10 cellular contexts compared by ENCODE assay signal in genomic region chr2:127649100-127649611, GRCh38. TPM values are rescaled to one million over a fixed set of nuclear protein-coding genes. Genes with fewer than 3 reads are reported as not detected.
DNase-seq lines count a peak whose midpoint lies in the region; ATAC-seq and TF ChIP-seq lines count a peak whose summit lies in the region.
"Had no signal": no experiment of that assay in that cellular context is flagged by ENCODE, and none has a peak within 500 bp of the region (broad histone marks: within the 10 kb centered on the region; RNA-seq: fewer than 3 reads in every experiment).

No MANE protein-coding gene starts in this region.

- DNase-seq in GM23338 (ENCODE audit: low spot score) (no peak), NCI-H69 (lab: John Stamatoyannopoulos, UW) (peak; percentile 58), foreskin keratinocyte (no peak)
- no peak for DNase-seq in activated CD8-positive, alpha-beta memory T cell treated with anti-CD3 and anti-CD28 coated beads, Interleukin-2, amount 50 U/mL, for 4 hours

- H3K4me2 ChIP-seq in GM23338 (no peak overlapping the region), skeletal muscle satellite cell (ENCODE audit: low read length) (no peak overlapping the region)

- H3K4me3 ChIP-seq in GM23338 (no peak overlapping the region), skeletal muscle satellite cell (ENCODE audit: low read length) (no peak overlapping the region)
- H3K4me3 ChIP-seq: pancreas had no signal

- H3K36me3 Mint-ChIP-seq in GM23338 (ENCODE audit: low read depth) = no peaks in the 10 kb centered on the region; the same call in 2 of the 3 replicates

- no peaks in the 10 kb centered on the region for H3K27me3 ChIP-seq in GM23338 (ENCODE audit: insufficient read depth)
- no peaks in the 10 kb centered on the region for H3K27me3 ChIP-seq in foreskin keratinocyte
- no peaks in the 10 kb centered on the region for H3K27me3 ChIP-seq in skeletal muscle satellite cell (ENCODE audit: control insufficient read depth, insufficient read depth, low read length)
- H3K27me3 ChIP-seq: pancreas had no signal

- no peak overlapping the region for H3K4me3 Mint-ChIP-seq in GM23338

- H3K4me1 ChIP-seq in GM23338 (ENCODE audit: insufficient read depth) = no peaks in the 10 kb centered on the region
- H3K4me1 ChIP-seq in foreskin keratinocyte = no peaks in the 10 kb centered on the region
- peaks cover 23% of the 10 kb centered on the region for H3K4me1 ChIP-seq in skeletal muscle satellite cell (ENCODE audit: control insufficient read depth, insufficient read depth, low read length)

- H3K36me3 ChIP-seq in GM23338 (ENCODE audit: insufficient read depth) = no peaks in the 10 kb centered on the region
- H3K36me3 ChIP-seq in skeletal muscle satellite cell (ENCODE audit: insufficient read depth, low read length) = no peaks in the 10 kb centered on the region
- H3K36me3 ChIP-seq: pancreas had no signal

- H4K20me1 ChIP-seq in GM23338 (replicated peaks; ENCODE audit: insufficient read depth) = no peaks in the 10 kb centered on the region

- H3K27me3 Mint-ChIP-seq in GM23338 (ENCODE audit: insufficient read depth, low read depth, poor library complexity) = peaks cover 21% of the 10 kb centered on the region

- 0 out of 2 replicates have a peak overlapping the region, but pooled peaks have one; percentile 78 for H2AFZ ChIP-seq in GM23338

- no peaks in the 10 kb centered on the region for H3K79me2 ChIP-seq in GM23338 (replicated peaks; ENCODE audit: insufficient read depth)

- peaks cover 9% of the 10 kb centered on the region for H3K4me1 Mint-ChIP-seq in GM23338

- no peaks in the 10 kb centered on the region for H3K9me2 ChIP-seq in GM23338 (ENCODE audit: insufficient read depth)

- no peak for TF ChIP-seq CTCF in GM23338 (conservative IDR thresholded peaks at IDR 0.05; ENCODE audit: low read depth in 2 of 2)
- TF ChIP-seq CTCF in foreskin keratinocyte (conservative IDR thresholded peaks at IDR 0.05) = no peak

- no peak overlapping the region for H3K27ac Mint-ChIP-seq in GM23338

- peak overlapping the region; percentile 4 for H3K9ac ChIP-seq in skeletal muscle satellite cell (ENCODE audit: low read depth, low read length)

- no peaks in the 10 kb centered on the region for H3K9me3 ChIP-seq in skeletal muscle satellite cell (replicated peaks; ENCODE audit: low read length)
- H3K9me3 ChIP-seq: pancreas had no signal

- ATAC-seq in GM23338 (peak; percentile 9), foreskin keratinocyte (peak; percentile 9), HG03280 (IDR thresholded peaks at IDR 0.05; ENCODE audit: unreplicated experiment) (no peak), GM21737 (IDR thresholded peaks at IDR 0.05; ENCODE audit: unreplicated experiment) (no peak), GM18858 (IDR thresholded peaks at IDR 0.05; ENCODE audit: unreplicated experiment) (no peak)

- H3K27ac ChIP-seq in GM23338 (ENCODE audit: low read depth) = no peak overlapping the region
- no peak overlapping the region for H3K27ac ChIP-seq in foreskin keratinocyte
- H3K27ac ChIP-seq: pancreas had no signal

- no peaks in the 10 kb centered on the region for H3K9me3 Mint-ChIP-seq in GM23338

- H3F3A ChIP-seq in GM23338 (replicated peaks; ENCODE audit: low read depth) = no peaks in the 10 kb centered on the region

TF ChIP-seq in GM23338, 12 proteins besides CTCF, POLR2A, EP300 and RAD21 (continues in another document):
- TF ChIP-seq ZNF331 (CRISPR knock-in tag; IDR thresholded peaks at IDR 0.05; ENCODE audit: low read depth) (no peak), ZNF114 (CRISPR knock-in tag; IDR thresholded peaks at IDR 0.05) (no peak), JUNB (IDR thresholded peaks at IDR 0.05; ENCODE audit: unreplicated experiment) (no peak), ZNF462 (CRISPR knock-in tag; IDR thresholded peaks at IDR 0.05) (no peak), STAT1 (IDR thresholded peaks at IDR 0.05; ENCODE audit: unreplicated experiment) (no peak), NANOG (IDR thresholded peaks at IDR 0.05; ENCODE audit: borderline replicate concordance) (no peak)

RNA-seq across cellular contexts. Expression of gene GPR17, which starts 3.2 kb away (rescaled TPM):
- not detected in 2 replicates for total RNA-seq in GM23338 (2014; rRNA removed; shearing (Covaris generic))
- polyA plus RNA-seq in GM23338 (2016; fragmentation: Nextera tagmentation; extraction: Ambion mirVana) = not detected in 2 replicates
- not detected in 2 replicates for total RNA-seq in foreskin keratinocyte
- polyA plus RNA-seq in foreskin keratinocyte = not detected in 2 replicates
- total RNA-seq in skeletal muscle satellite cell (2012; rRNA removed) = not detected in 2 replicates
- total RNA-seq: G401, pancreas had no signal

RNA-seq across cellular contexts. Expression of gene LIMS2, which starts 26.2 kb away (rescaled TPM):
- 1.3 and 1.6 TPM in 2 replicates for total RNA-seq in GM23338 (2014; rRNA removed; shearing (Covaris generic))
- polyA plus RNA-seq in GM23338 (2016; fragmentation: Nextera tagmentation; extraction: Ambion mirVana) = 2.6 and 3.5 TPM in 2 replicates
- total RNA-seq in foreskin keratinocyte = 0.17 and 0.18 TPM in 2 replicates
- polyA plus RNA-seq in foreskin keratinocyte = 0.24 and 0.30 TPM in 2 replicates
- under 0.01 and 1.7 TPM in 2 replicates for total RNA-seq in skeletal muscle satellite cell (2012; rRNA removed)

RNA-seq across cellular contexts. Expression of gene SFT2D3, which starts 52.1 kb away (rescaled TPM):
- total RNA-seq in GM23338 (2014; rRNA removed; shearing (Covaris generic)) = 13.4 and 13.7 TPM in 2 replicates
- polyA plus RNA-seq in GM23338 (2016; fragmentation: Nextera tagmentation; extraction: Ambion mirVana) = not detected in 2 replicates
- total RNA-seq in foreskin keratinocyte = 2.3 and 2.4 TPM in 2 replicates
- polyA plus RNA-seq in foreskin keratinocyte = 1.7 and 2.0 TPM in 2 replicates
- total RNA-seq in skeletal muscle satellite cell (2012; rRNA removed) = 2.3 and 3.3 TPM in 2 replicates

Comparison
In these comparisons a context has a peak if more than half of its experiments do, and no peak if none do; other contexts are left out.
1. ATAC-seq: peak in GM23338 (single experiment) and foreskin keratinocyte (single experiment); none in HG03280 (single experiment), GM21737 (single experiment) and GM18858 (single experiment).